25 cellular contexts compared by ENCODE assay signal in the genomic region with DNA sequence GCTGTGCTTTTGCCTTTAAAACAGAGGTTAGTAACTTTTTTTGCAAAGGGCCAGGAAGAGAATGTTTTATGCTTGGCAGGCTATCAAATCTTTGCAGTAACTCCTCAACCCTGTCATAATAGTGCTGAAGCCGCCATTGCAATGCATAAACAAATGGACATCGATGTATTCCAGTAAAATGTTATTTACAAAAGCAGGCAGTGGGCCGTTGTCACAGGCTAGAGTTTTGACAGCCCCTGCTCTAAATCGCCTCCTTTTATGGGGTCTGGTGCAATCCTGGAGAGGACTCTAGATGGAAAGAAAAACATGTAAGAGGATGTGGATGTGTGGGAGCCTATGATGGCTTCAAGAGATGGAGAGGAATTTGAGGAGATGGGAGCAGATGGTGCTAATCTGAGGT.
"Had no signal": no experiment of that assay in that cellular context is flagged by ENCODE, and none has a peak within 500 bp of the region (broad histone marks: within the 10 kb centered on the region; RNA-seq: fewer than 3 reads in every experiment).

No MANE protein-coding gene starts in this region.

- ATAC-seq: left cardiac atrium; left lung; lower lobe of right lung; natural killer cell; right cardiac atrium; stimulated activated memory B cell treated with anti-CD40 and anti-IgM and Interleukin-4, amounts not matched to agents 10 μg/mL and 1 μg/mL and 100 μg/mL, for 72 hours; stimulated activated naive CD8-positive, alpha-beta T cell treated with anti-CD3 and anti-CD28 coated beads, Interleukin-15, amount 100 ng/mL, for 72 hours had no signal

- FAIRE-seq: keratinocyte had no signal

- DNase-seq: kidney glomerular epithelial cell; left cardiac atrium; left lung; lower lobe of right lung; mammary epithelial cell; mesenchymal stem cell; naive B cell; natural killer cell; ovary; retina; right cardiac atrium; stimulated activated CD4-positive, alpha-beta T cell treated with anti-CD3 and anti-CD28 coated beads, Interleukin-1b, Interleukin-23, amount 100 ng/mL, for 48 hours; stimulated activated CD4-positive, alpha-beta T cell treated with anti-CD3 and anti-CD28 coated beads, Interleukin-2, amount 100 ng/mL, for 48 hours; stimulated activated CD4-positive, alpha-beta T cell treated with anti-CD3 and anti-CD28 coated beads, Interleukin-4, amount 100 ng/mL, for 4 hours; stimulated activated CD8-positive, alpha-beta memory T cell treated with anti-CD3 and anti-CD28 coated beads, Interleukin-4, amount 100 ng/mL, for 48 hours; stimulated activated naive CD4-positive, alpha-beta T cell treated with Interleukin-2 at 50 U/mL for 16 hours; stimulated activated naive CD8-positive, alpha-beta T cell treated with anti-CD3 and anti-CD28 coated beads, Interleukin-15, amount 100 ng/mL, for 72 hours; substantia nigra; upper lobe of left lung had no signal

- H3K4me3 ChIP-seq: hepatocyte, left lung, lower lobe of right lung, ovary, smooth muscle cell, tibial nerve, upper lobe of left lung, vagina had no signal
